In the genomic region with DNA sequence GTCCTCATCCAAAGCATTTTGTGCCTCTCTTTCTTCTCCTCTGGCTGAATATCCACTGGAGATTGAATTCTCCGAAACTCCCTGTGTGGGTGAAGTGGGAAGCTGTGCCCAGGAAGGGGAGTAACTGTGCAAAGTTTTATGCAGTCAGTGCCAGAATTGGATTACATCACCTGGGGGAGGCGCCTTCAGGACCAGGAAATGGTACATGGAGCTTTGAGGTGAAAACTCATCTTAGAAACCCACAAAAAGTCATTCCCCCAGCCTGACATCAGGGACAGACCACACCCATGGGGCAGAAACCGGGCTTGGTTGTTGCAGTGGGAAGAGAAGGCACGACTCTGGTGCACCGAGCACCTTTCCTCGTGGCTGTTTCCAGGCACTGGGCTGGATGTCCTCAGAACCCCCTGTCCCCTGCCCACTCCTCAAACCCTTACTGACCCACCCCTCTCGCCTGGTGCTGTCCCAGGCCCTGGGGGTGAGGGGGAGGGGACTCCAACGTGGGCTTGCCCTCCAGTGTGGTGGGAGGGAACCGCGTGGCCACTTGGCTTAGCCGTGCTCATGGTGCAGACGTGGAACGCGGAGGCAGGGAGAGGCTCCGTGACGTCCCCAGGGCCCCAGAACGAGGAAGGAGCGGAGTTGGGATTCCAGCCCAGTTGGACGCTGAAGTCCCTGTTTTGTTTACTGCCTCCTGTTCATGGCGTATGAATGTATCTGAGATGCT, we compare ENCODE assay signal across 15 cellular contexts. TPM values are rescaled to one million over a fixed set of nuclear protein-coding genes. Genes with fewer than 3 reads are reported as not detected.
DNase-seq lines count a peak whose midpoint lies in the region; ATAC-seq and TF ChIP-seq lines count a peak whose summit lies in the region.
"Had no signal": no experiment of that assay in that cellular context is flagged by ENCODE, and none has a peak within 500 bp of the region (broad histone marks: within the 10 kb centered on the region; RNA-seq: fewer than 3 reads in every experiment).

No MANE protein-coding gene starts in this region.

- peak overlapping the region; percentile 8 for H3K27ac Mint-ChIP-seq in activated CD8-positive, alpha-beta memory T cell treated with anti-CD3 and anti-CD28 coated beads, Interleukin-2, amount 10 ng/mL, durations not matched to agents 7 days and 5 days

- H3K4me1 ChIP-seq in heart right ventricle (peaks cover 10 to 54% (median 32%) of the 10 kb centered on the region in 9 donors), PC-3 (ENCODE audit: insufficient read depth, low read length) (no peaks in the 10 kb centered on the region)

- H3K36me3 ChIP-seq in heart right ventricle (peaks cover 0 to 39% (median 0%) of the 10 kb centered on the region in 9 donors), PC-3 (ENCODE audit: low read depth, low read length) (no peaks in the 10 kb centered on the region)

- POLR2A ChIA-PET in PC-3 (lab: Charles Lee; ENCODE audit: unreplicated experiment), result no interaction called here

- H3K4me2 ChIP-seq in PC-3 (ENCODE audit: low read length), result no peak overlapping the region

- no peaks in the 10 kb centered on the region for H4K20me1 ChIP-seq in PC-3 (ENCODE audit: low read length)

- CTCF ChIA-PET in activated CD8-positive, alpha-beta memory T cell treated with anti-CD3 and anti-CD28 coated beads, Interleukin-2, amount 10 ng/mL, durations not matched to agents 7 days and 5 days (lab: Charles Lee), result interaction anchor here (1.0 to 1.7 kb wide), 3 partner anchors 10 to 62 kb away, joined by 3 to 12 read pairs (median 3); no protein-coding TSS in a partner anchor
- CTCF ChIA-PET in PC-3 (lab: Charles Lee), result no interaction called here

- no peak overlapping the region for H3K4me3 Mint-ChIP-seq in activated CD8-positive, alpha-beta memory T cell treated with anti-CD3 and anti-CD28 coated beads, Interleukin-2, amount 10 ng/mL, durations not matched to agents 7 days and 5 days

- H3K4me1 Mint-ChIP-seq in activated CD8-positive, alpha-beta memory T cell treated with anti-CD3 and anti-CD28 coated beads, Interleukin-2, amount 10 ng/mL, durations not matched to agents 7 days and 5 days, result peaks cover 19% of the 10 kb centered on the region

- H3K9me2 ChIP-seq in PC-3 (replicated peaks; ENCODE audit: low read length), result no peaks in the 10 kb centered on the region

- H2AFZ ChIP-seq in PC-3 (ENCODE audit: low read length), result no peak overlapping the region

- peaks cover 4% of the 10 kb centered on the region for H3K27me3 Mint-ChIP-seq in activated CD8-positive, alpha-beta memory T cell treated with anti-CD3 and anti-CD28 coated beads, Interleukin-2, amount 10 ng/mL, durations not matched to agents 7 days and 5 days

- no TSS peak for BruUV-seq in PC-3 (replicated peaks; lab: Mats Ljungman, UMichigan)

- no peaks in the 10 kb centered on the region for H3K36me3 Mint-ChIP-seq in activated CD8-positive, alpha-beta memory T cell treated with anti-CD3 and anti-CD28 coated beads, Interleukin-2, amount 10 ng/mL, durations not matched to agents 7 days and 5 days

- no peak for TF ChIP-seq CTCF in heart right ventricle (IDR thresholded peaks at IDR 0.05)
- no peak for TF ChIP-seq CTCF in PC-3 (conservative IDR thresholded peaks at IDR 0.05; ENCODE audit: low read depth, low read length)

- H3K79me2 ChIP-seq in PC-3 (ENCODE audit: low read length), result no peaks in the 10 kb centered on the region

- H3K27me3 ChIP-seq in heart right ventricle (no peaks in the 10 kb centered on the region), PC-3 (ENCODE audit: low read length) (no peaks in the 10 kb centered on the region; the same call in 1 of the 2 replicates)

- H3K4me3 ChIP-seq in heart right ventricle (no peak overlapping the region), PC-3 (ENCODE audit: low read length) (no peak overlapping the region)

- H3K9me3 Mint-ChIP-seq in activated CD8-positive, alpha-beta memory T cell treated with anti-CD3 and anti-CD28 coated beads, Interleukin-2, amount 10 ng/mL, durations not matched to agents 7 days and 5 days (ENCODE audit: low read depth), result no peaks in the 10 kb centered on the region

- ATAC-seq in activated CD8-positive, alpha-beta memory T cell treated with anti-CD3 and anti-CD28 coated beads, Interleukin-2, amount 10 ng/mL, durations not matched to agents 7 days and 5 days, result peak; percentile 72
- ATAC-seq in heart right ventricle (peak; percentile 38 to 71 (median 58)), PC-3 (no peak)
- ATAC-seq in stimulated activated naive CD8-positive, alpha-beta T cell treated with anti-CD3 and anti-CD28 coated beads, Interleukin-15, Interleukin-2, amounts not matched to agents 100 U/mL and 50 U/mL, for 24 hours, result peak; percentile 56
- ATAC-seq: SK-N-SH treated with all-trans-retinoic acid at 6 μM for 48 hours had no signal

- no peaks in the 10 kb centered on the region for H3K9me3 ChIP-seq in heart right ventricle
- H3K9me3 ChIP-seq in PC-3 (ENCODE audit: low read length), result no peaks in the 10 kb centered on the region

- DNase-seq in activated CD8-positive, alpha-beta memory T cell treated with anti-CD3 and anti-CD28 coated beads, Interleukin-2, amount 10 ng/mL, durations not matched to agents 7 days and 5 days, result peak; percentile 75
- no peak for DNase-seq in activated CD8-positive, alpha-beta memory T cell treated with anti-CD3 and anti-CD28 coated beads for 24 hours
- DNase-seq in UCSD-AML1 (lab: John Stamatoyannopoulos, UW; ENCODE audit: unreplicated experiment) (peak; percentile 33), heart right ventricle (peak in 1 of 2 donors; percentile 41), HuH-7 (ENCODE audit: low spot score) (no peak), PC-3 (no peak)
- DNase-seq in stimulated activated naive CD8-positive, alpha-beta T cell treated with anti-CD3 and anti-CD28 coated beads, Interleukin-15, Interleukin-2, amounts not matched to agents 100 U/mL and 50 U/mL, for 24 hours, result peak; percentile 32
- no peak for DNase-seq in effector CD4-positive, alpha-beta T cell
- DNase-seq: EL, NCI-H1105 treated with DMSO at 0.1 percent for 48 hours had no signal

- no peaks in the 10 kb centered on the region for H3F3A ChIP-seq in PC-3 (ENCODE audit: low read length, unreplicated experiment)

- no peak overlapping the region for H3K9ac ChIP-seq in PC-3 (ENCODE audit: low read length)

- WGBS in heart right ventricle, 2 donors, result 48 to 69% methylated on average over 20 of the region's 20 CpGs

- intact Hi-C loops in heart right ventricle (cut with DNase I) (loop anchor here in 3 of 10 donors (10.0 kb wide), 1 partner anchor 135 kb away; no protein-coding TSS in a partner anchor), PC-3 (cut with micrococcal nuclease) (no loop called here)

- H3K27ac ChIP-seq in heart right ventricle (peak overlapping the region; percentile 3 to 67 (median 47)), PC-3 (ENCODE audit: low read length) (no peak overlapping the region)

RNA-seq across cellular contexts. Expression of a gene that starts 15.7 kb away (rescaled TPM):
- total RNA-seq in activated CD8-positive, alpha-beta memory T cell treated with anti-CD3 and anti-CD28 coated beads, Interleukin-2, amount 10 ng/mL, durations not matched to agents 7 days and 5 days, result not detected
- total RNA-seq in heart right ventricle (1 to 10 TPM in 8 of 10 donors, under 1 TPM in 2; 0.90 to 5.1 (median 2.4) TPM), PC-3 (2014; rRNA removed) (2.8 and 9.1 TPM in 2 replicates)
- polyA plus RNA-seq in heart right ventricle, result 1 to 10 TPM; 4.9 to 7.9 TPM

RNA-seq across cellular contexts. Expression of a gene that starts 51.3 kb away (rescaled TPM):
- not detected for total RNA-seq in activated CD8-positive, alpha-beta memory T cell treated with anti-CD3 and anti-CD28 coated beads, Interleukin-2, amount 10 ng/mL, durations not matched to agents 7 days and 5 days
- total RNA-seq in heart right ventricle (not detected), PC-3 (2014; rRNA removed) (21.1 and 22.9 TPM in 2 replicates)
- not detected for polyA plus RNA-seq in heart right ventricle
- total RNA-seq: chondrocyte, kidney epithelial cell, omental fat pad, subcutaneous adipose tissue had no signal

Comparison
In these comparisons a context has a peak if more than half of its experiments do, and no peak if none do; other contexts are left out.
1. DNase-seq: peak in activated CD8-positive, alpha-beta memory T cell treated with anti-CD3 and anti-CD28 coated beads, Interleukin-2, amount 10 ng/mL, durations not matched to agents 7 days and 5 days (single experiment), UCSD-AML1 (single experiment) and stimulated activated naive CD8-positive, alpha-beta T cell treated with anti-CD3 and anti-CD28 coated beads, Interleukin-15, Interleukin-2, amounts not matched to agents 100 U/mL and 50 U/mL, for 24 hours (single experiment); none in activated CD8-positive, alpha-beta memory T cell treated with anti-CD3 and anti-CD28 coated beads for 24 hours (single experiment), effector CD4-positive, alpha-beta T cell (single experiment), HuH-7 (single experiment) and PC-3 (single experiment).
2. RNA of a gene that starts 51.3 kb away (total RNA-seq): 21.1 to 22.9 TPM in PC-3; not detected in activated CD8-positive, alpha-beta memory T cell treated with anti-CD3 and anti-CD28 coated beads, Interleukin-2, amount 10 ng/mL, durations not matched to agents 7 days and 5 days and not detected in heart right ventricle; every median in the first group is over 10 times any median in the second.